Comparison of ENCODE assay signal across 13 cellular contexts in genomic region chr3:128496019-128496601, GRCh38. TPM values are rescaled to one million over a fixed set of nuclear protein-coding genes. Genes with fewer than 3 reads are reported as not detected.
DNase-seq lines count a peak whose midpoint lies in the region; ATAC-seq and TF ChIP-seq lines count a peak whose summit lies in the region.
"Had no signal": no experiment of that assay in that cellular context is flagged by ENCODE, and none has a peak within 500 bp of the region (broad histone marks: within the 10 kb centered on the region; RNA-seq: fewer than 3 reads in every experiment).

No MANE protein-coding gene starts in this region.

- no peak overlapping the region for H4K91ac ChIP-seq in trophoblast cell (ENCODE audit: low read depth, low read length)

- TF ChIP-seq POLR2A in erythroblast (IDR thresholded peaks at IDR 0.05; ENCODE audit: low read length): no peak

- H3K4me1 Mint-ChIP-seq in T-helper 1 cell treated with Interleukin-12 subunit alpha and Interleukin-12 subunit beta and Interleukin-4 antibody, amounts not matched to agents 30 μg/mL and 1 μg/mL, for 36 hours (ENCODE audit: low read depth): peaks cover 7% of the 10 kb centered on the region

- H3K4ac ChIP-seq in trophoblast cell (ENCODE audit: low read depth, low read length): no peak overlapping the region

- H2BK5ac ChIP-seq in trophoblast cell (ENCODE audit: low read depth, low read length, poor library complexity): no peak overlapping the region

- H2BK12ac ChIP-seq in trophoblast cell (ENCODE audit: low read length): no peak overlapping the region

- H3K27me3 Mint-ChIP-seq in T-helper 1 cell treated with Interleukin-12 subunit alpha and Interleukin-12 subunit beta and Interleukin-4 antibody, amounts not matched to agents 30 μg/mL and 1 μg/mL, for 36 hours (ENCODE audit: low read depth): peaks cover 76% of the 10 kb centered on the region

- no peak overlapping the region for H3K14ac ChIP-seq in trophoblast cell (ENCODE audit: low read length)

- H3K27ac Mint-ChIP-seq in T-helper 1 cell treated with Interleukin-12 subunit alpha and Interleukin-12 subunit beta and Interleukin-4 antibody, amounts not matched to agents 30 μg/mL and 1 μg/mL, for 36 hours: no peak overlapping the region

- no peak for DNase-seq in T-helper 1 cell
- peak; percentile 66 to 67 for DNase-seq in erythroblast (lab: John Stamatoyannopoulos, UW)
- no peak for DNase-seq in trophoblast cell
- DNase-seq in activated effector memory CD4-positive, alpha-beta T cell treated with Interleukin-2 at 50 U/mL for 16 hours: no peak
- DNase-seq: effector CD8-positive, alpha-beta T cell; foreskin melanocyte; NCI-H1436 treated with DMSO at 0.1 percent for 48 hours; T1000 had no signal

- H3K36me3 Mint-ChIP-seq in T-helper 1 cell treated with Interleukin-12 subunit alpha and Interleukin-12 subunit beta and Interleukin-4 antibody, amounts not matched to agents 30 μg/mL and 1 μg/mL, for 36 hours (ENCODE audit: low read depth): no peaks in the 10 kb centered on the region

- H3K4me3 ChIP-seq in Loucy (ENCODE audit: low read length, poor library complexity, severe bottlenecking): no peak overlapping the region
- H3K4me3 ChIP-seq in trophoblast cell (ENCODE audit: low read depth, low read length): no peak overlapping the region
- H3K4me3 ChIP-seq: ascending aorta had no signal

- H3K9me3 ChIP-seq in Loucy (ENCODE audit: insufficient read depth, low read depth, low read length) (no peaks in the 10 kb centered on the region), trophoblast cell (ENCODE audit: insufficient read depth, low read depth, low read length) (peaks cover 9% of the 10 kb centered on the region)
- H3K9me3 ChIP-seq: ascending aorta had no signal

- H3K27me3 ChIP-seq in Loucy (ENCODE audit: insufficient read depth, low read length, poor library complexity, severe bottlenecking) (no peaks in the 10 kb centered on the region), trophoblast cell (ENCODE audit: insufficient read depth, low read length) (peaks cover 3% of the 10 kb centered on the region)

- no peak overlapping the region for H3K4me2 ChIP-seq in Loucy (ENCODE audit: low read depth, low read length, poor library complexity, severe bottlenecking)
- H3K4me2 ChIP-seq in trophoblast cell (ENCODE audit: low read length): no peak overlapping the region

- H3K79me1 ChIP-seq in trophoblast cell (ENCODE audit: low read length): peaks cover 40% of the 10 kb centered on the region

- H4K12ac ChIP-seq in trophoblast cell (ENCODE audit: low read depth, low read length): no peak overlapping the region

- H2BK120ac ChIP-seq in trophoblast cell (ENCODE audit: insufficient read depth, low read length, poor library complexity): no peak overlapping the region

- H2AFZ ChIP-seq in Loucy (ENCODE audit: low read length) (no peak overlapping the region), trophoblast cell (ENCODE audit: insufficient read depth, low read length, poor library complexity) (no peak overlapping the region)

- H3K18ac ChIP-seq in trophoblast cell (ENCODE audit: low read length): no peak overlapping the region

- H4K8ac ChIP-seq in trophoblast cell (ENCODE audit: low read depth, low read length): no peak overlapping the region

- H3K9ac ChIP-seq in Loucy (ENCODE audit: low read depth, low read length, poor library complexity, severe bottlenecking): peak overlapping the region; percentile 39
- no peak overlapping the region for H3K9ac ChIP-seq in trophoblast cell (ENCODE audit: low read length)

- no CpG with 5 or more reads among the region's 32 CpGs for WGBS in trophoblast cell (ENCODE audit: extremely low coverage, insufficient coverage, insufficient read length)

- H3K27ac ChIP-seq in trophoblast cell (ENCODE audit: low read depth, low read length): peak overlapping the region; percentile 31
- H3K27ac ChIP-seq: ascending aorta had no signal

- H3K4me3 Mint-ChIP-seq in T-helper 1 cell treated with Interleukin-12 subunit alpha and Interleukin-12 subunit beta and Interleukin-4 antibody, amounts not matched to agents 30 μg/mL and 1 μg/mL, for 36 hours: peak overlapping the region; percentile 31

- TF ChIP-seq CTCF in Loucy (conservative IDR thresholded peaks at IDR 0.05; ENCODE audit: low read length): no peak

- H3K23ac ChIP-seq in trophoblast cell (ENCODE audit: low read length): no peak overlapping the region

- no peaks in the 10 kb centered on the region for H3K9me2 ChIP-seq in Loucy (replicated peaks; ENCODE audit: low read depth, low read length)

- peaks cover 10% of the 10 kb centered on the region for H3K4me1 ChIP-seq in Loucy (ENCODE audit: insufficient read depth, low read length, poor library complexity, severe bottlenecking)
- H3K4me1 ChIP-seq in trophoblast cell (ENCODE audit: control insufficient read depth in 1 of 2, insufficient read depth in 2 of 2, low read length in 2 of 2): peaks cover 29 to 48% of the 10 kb centered on the region in 2 experiments

- no peak for ATAC-seq in HG03469 (IDR thresholded peaks at IDR 0.05; ENCODE audit: unreplicated experiment)
- no peak for ATAC-seq in HG03175 (IDR thresholded peaks at IDR 0.05; ENCODE audit: unreplicated experiment)

- H3K36me3 ChIP-seq in Loucy (ENCODE audit: insufficient read depth, low read length): no peaks in the 10 kb centered on the region
- H3K36me3 ChIP-seq in trophoblast cell (ENCODE audit: control insufficient read depth in 1 of 2, insufficient read depth in 2 of 2, low read length in 2 of 2): peaks cover 21 to 24% of the 10 kb centered on the region in 2 experiments
- H3K36me3 ChIP-seq: ascending aorta had no signal

- no peak overlapping the region for H2AK5ac ChIP-seq in trophoblast cell (ENCODE audit: low read length)

- no peaks in the 10 kb centered on the region for H3K79me2 ChIP-seq in Loucy (ENCODE audit: insufficient read depth, low read length)
- peaks cover 22% of the 10 kb centered on the region for H3K79me2 ChIP-seq in trophoblast cell (ENCODE audit: control insufficient read depth, insufficient read depth, low read length, poor library complexity)

- H3K9me3 Mint-ChIP-seq in T-helper 1 cell treated with Interleukin-12 subunit alpha and Interleukin-12 subunit beta and Interleukin-4 antibody, amounts not matched to agents 30 μg/mL and 1 μg/mL, for 36 hours: no peaks in the 10 kb centered on the region

- no peaks in the 10 kb centered on the region for H3F3A ChIP-seq in Loucy (ENCODE audit: low read depth)

- no peaks in the 10 kb centered on the region for H4K20me1 ChIP-seq in Loucy (ENCODE audit: insufficient read depth, low read length, poor library complexity, severe bottlenecking)

RNA-seq across cellular contexts. Expression of gene GATA2, which starts 3.1 kb away (rescaled TPM):
- 467 and 505 TPM in 2 replicates for polyA plus RNA-seq in trophoblast cell (2013)

RNA-seq across cellular contexts. Expression of gene DNAJB8, which starts 29.4 kb away (rescaled TPM):
- polyA plus RNA-seq in trophoblast cell (2013): not detected in 2 replicates

Comparison
In these comparisons a context has a peak if more than half of its experiments do, and no peak if none do; other contexts are left out.
1. DNase-seq: peak in erythroblast (2 of 2); none in T-helper 1 cell (0 of 5), trophoblast cell (0 of 2) and activated effector memory CD4-positive, alpha-beta T cell treated with Interleukin-2 at 50 U/mL for 16 hours (single experiment).